21 cellular contexts compared by ENCODE assay signal in genomic region chr17:27597188-27597580, GRCh38.
"Had no signal": no experiment of that assay in that cellular context is flagged by ENCODE, and none has a peak within 500 bp of the region (broad histone marks: within the 10 kb centered on the region; RNA-seq: fewer than 3 reads in every experiment).

No MANE protein-coding gene starts in this region.

- H3K27me3 ChIP-seq: body of pancreas, foreskin keratinocyte, left lung, suprapubic skin, transverse colon had no signal

- DNase-seq: activated CD4-positive, alpha-beta T cell treated with anti-CD3 and anti-CD28 coated beads, Interleukin-2, amount 50 U/mL, for 4 hours; activated naive CD4-positive, alpha-beta T cell treated with Interleukin-2 at 50 U/mL for 16 hours; activated T-cell treated with anti-CD3 and anti-CD28 coated beads, Interleukin-2, amount 50 U/mL, for 4 hours; dermis blood vessel endothelial cell; effector CD8-positive, alpha-beta T cell; foreskin keratinocyte; immature natural killer cell; kidney glomerular epithelial cell; left lung; naive thymus-derived CD4-positive, alpha-beta T cell; stimulated activated CD4-positive, alpha-beta T cell treated with anti-CD3 and anti-CD28 coated beads, Interleukin-4, amount 100 ng/mL, for 1 hour; stimulated activated naive CD8-positive, alpha-beta T cell treated with anti-CD3 and anti-CD28 coated beads, Interleukin-15, Interleukin-2, amounts not matched to agents 100 U/mL and 50 U/mL, for 24 hours; T-helper 9 cell; transverse colon had no signal

- H3K36me3 ChIP-seq: transverse colon had no signal

- H3K9me3 ChIP-seq: body of pancreas, left lung, prostate gland, suprapubic skin, transverse colon had no signal

- H3K27me3 Mint-ChIP-seq: naive thymus-derived CD4-positive, alpha-beta T cell had no signal

- H3K4me1 ChIP-seq: foreskin keratinocyte, prostate gland had no signal

- H3K4me3 Mint-ChIP-seq: activated T-cell treated with anti-CD3 and anti-CD28 coated beads, Interleukin-2, amount 50 U/mL, for 4 hours; immature natural killer cell; naive thymus-derived CD4-positive, alpha-beta T cell; neural crest cell; WTC11 had no signal

- H3K27ac Mint-ChIP-seq: naive thymus-derived CD4-positive, alpha-beta T cell; WTC11 had no signal

- H3K9me3 Mint-ChIP-seq: activated T-cell treated with anti-CD3 and anti-CD28 coated beads, Interleukin-2, amount 50 U/mL, for 4 hours; naive thymus-derived CD4-positive, alpha-beta T cell; neural crest cell; WTC11 had no signal

- H3K27ac ChIP-seq: foreskin keratinocyte, left lung, prostate gland, suprapubic skin, transverse colon had no signal

- H3K4me3 ChIP-seq: body of pancreas, left lung, lung, prostate gland, suprapubic skin, transverse colon had no signal

- ATAC-seq: activated T-cell treated with anti-CD3 and anti-CD28 coated beads, Interleukin-2, amount 50 U/mL, for 4 hours; body of pancreas; foreskin keratinocyte; left lung; naive thymus-derived CD4-positive, alpha-beta T cell; SK-N-SH treated with all-trans-retinoic acid at 6 μM for 48 hours; stimulated activated naive CD8-positive, alpha-beta T cell treated with anti-CD3 and anti-CD28 coated beads, Interleukin-15, Interleukin-2, amounts not matched to agents 100 U/mL and 50 U/mL, for 24 hours; WTC11 had no signal

- H3K4me1 Mint-ChIP-seq: WTC11 had no signal
